Comparison of ENCODE assay signal across 1 cellular context in genomic region chr9:131516274-131516565, GRCh38.
TF ChIP-seq lines count a peak whose summit lies in the region.

No MANE protein-coding gene starts in this region.

TF ChIP-seq in GM12878, 131 proteins besides CTCF, POLR2A, EP300 and RAD21:
- no peak for TF ChIP-seq EGR1 (IDR thresholded peaks at IDR 0.05; ENCODE audit: borderline replicate concordance in 1 of 2, low read depth in 2 of 2, low read length in 2 of 2)
- no peak for TF ChIP-seq USF2 (IDR thresholded peaks at IDR 0.05; ENCODE audit: borderline replicate concordance, low read depth, low read length)
- no peak for TF ChIP-seq RELA (IDR thresholded peaks at IDR 0.05; ENCODE audit: borderline replicate concordance, partially characterized antibody)
- 0 out of 2 replicates have a peak, but pooled peaks have one; percentile 24 for TF ChIP-seq NFXL1 (IDR thresholded peaks at IDR 0.05; ENCODE audit: borderline replicate concordance)
- no peak for TF ChIP-seq HDAC6 (IDR thresholded peaks at IDR 0.05; ENCODE audit: unreplicated experiment)
- TF ChIP-seq SREBF2 (IDR thresholded peaks at IDR 0.05; ENCODE audit: low read length): no peak
- no peak for TF ChIP-seq SUZ12 (IDR thresholded peaks at IDR 0.05; ENCODE audit: unreplicated experiment)
